Comparison of ENCODE assay signal across 8 cellular contexts in the genomic region with DNA sequence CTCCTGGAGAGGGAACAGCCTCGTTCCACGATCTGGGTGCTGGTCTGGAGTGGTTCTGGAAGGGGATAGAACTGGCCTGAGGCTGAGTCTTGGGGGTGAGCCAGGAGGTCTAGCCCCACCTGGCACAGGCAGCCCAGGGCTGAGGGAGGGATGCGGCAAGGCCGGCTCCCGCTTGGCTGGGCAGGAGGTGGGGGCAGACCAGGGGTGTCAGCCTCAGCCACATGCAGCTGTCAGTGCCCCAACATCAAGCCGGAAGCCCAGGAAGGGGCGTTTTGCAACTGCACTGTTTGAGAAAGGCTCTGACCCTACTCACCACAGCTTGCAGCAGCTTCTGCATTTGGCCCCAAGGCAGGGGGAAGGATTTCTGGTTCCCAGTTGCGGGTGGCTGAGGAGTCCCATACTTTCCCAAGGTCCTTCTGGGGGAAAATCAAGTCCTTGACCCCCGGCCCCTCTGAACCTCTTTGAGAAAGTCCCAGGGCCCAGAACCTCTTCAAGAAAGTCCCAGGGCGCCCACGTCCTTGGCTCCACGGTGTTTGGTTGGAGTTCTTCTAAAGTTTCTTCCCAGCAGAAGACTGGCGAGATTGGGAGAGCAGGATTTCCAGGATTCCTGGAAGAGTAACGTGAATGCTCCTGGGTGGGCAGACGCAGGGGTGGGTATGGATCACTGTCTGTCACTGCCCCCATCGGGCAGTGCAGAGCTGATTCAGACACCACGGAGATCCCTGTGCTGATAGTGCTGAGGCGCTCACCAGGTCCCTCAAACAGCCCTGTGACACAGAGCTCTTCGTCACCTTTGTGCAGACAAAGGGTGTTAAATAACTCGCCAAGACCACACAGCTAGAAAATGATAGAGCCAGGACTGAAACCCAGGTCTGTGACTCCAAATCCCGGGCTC. TPM values are rescaled to one million over a fixed set of nuclear protein-coding genes. Genes with fewer than 3 reads are reported as not detected.
A peak's percentile ranks its signal among the peaks of the same experiment; 100 is the strongest.
DNase-seq lines count a peak whose midpoint lies in the region; ATAC-seq, FAIRE-seq and TF ChIP-seq lines count a peak whose summit lies in the region.

No MANE protein-coding gene starts in this region.

- DNase-seq in GM18507 (ENCODE audit: extremely low spot score, insufficient read length, low read depth): peak; percentile 70
- DNase-seq in Panc1 (ENCODE audit: low read depth, low spot score): no peak
- DNase-seq in activated naive CD8-positive, alpha-beta T cell treated with anti-CD3 and anti-CD28 coated beads, Interleukin-2, amount 10 ng/mL, durations not matched to agents 7 days and 5 days: peak; percentile 52
- DNase-seq in immature natural killer cell: peak; percentile 88 to 90 (median 89)
- DNase-seq in stimulated activated CD4-positive, alpha-beta T cell treated with anti-CD3 and anti-CD28 coated beads, Interleukin-4, amount 100 ng/mL, for 1 hour: peak; percentile 33
- no peak for DNase-seq in NCI-H748 treated with DMSO at 0.1 percent for 48 hours (lab: John Stamatoyannopoulos, UW)
- no peak for DNase-seq in ecto neural progenitor cell (ENCODE audit: low spot score)

- CTCF ChIA-PET in Panc1 (lab: Charles Lee): no interaction called here

- peak overlapping the region; percentile 92 for H3K27ac ChIP-seq in Panc1 (ENCODE audit: low read length)

- peak overlapping the region; percentile 75 to 87 for H3K4me3 ChIP-seq in Panc1 (ENCODE audit: low read depth in 2 of 2, low read length in 2 of 2)

- H3K4me1 Mint-ChIP-seq in activated naive CD8-positive, alpha-beta T cell treated with anti-CD3 and anti-CD28 coated beads, Interleukin-2, amount 10 ng/mL, durations not matched to agents 7 days and 5 days: peaks cover 36% of the 10 kb centered on the region
- H3K4me1 Mint-ChIP-seq in immature natural killer cell: peaks cover 77 to 79% of the 10 kb centered on the region in 2 donors

- H3K4me3 Mint-ChIP-seq in activated naive CD8-positive, alpha-beta T cell treated with anti-CD3 and anti-CD28 coated beads, Interleukin-2, amount 10 ng/mL, durations not matched to agents 7 days and 5 days: peak overlapping the region; percentile 95
- peak overlapping the region; percentile 96 to 100 (median 97) for H3K4me3 Mint-ChIP-seq in immature natural killer cell

- intact Hi-C loops in Panc1 (cut with micrococcal nuclease; ENCODE audit: unreplicated experiment): no loop called here

- peaks cover 23% of the 10 kb centered on the region for H3K36me3 Mint-ChIP-seq in activated naive CD8-positive, alpha-beta T cell treated with anti-CD3 and anti-CD28 coated beads, Interleukin-2, amount 10 ng/mL, durations not matched to agents 7 days and 5 days
- peaks cover 31 to 56% (median 39%) of the 10 kb centered on the region in 3 donors for H3K36me3 Mint-ChIP-seq in immature natural killer cell

- in situ Hi-C loops in Panc1 (cut with HindIII; ENCODE audit: low pct_unique_long_range_greater_than_20kb, low sequenced_read_pairs): no loop called here

- peak overlapping the region; percentile 69 for H3K27ac Mint-ChIP-seq in activated naive CD8-positive, alpha-beta T cell treated with anti-CD3 and anti-CD28 coated beads, Interleukin-2, amount 10 ng/mL, durations not matched to agents 7 days and 5 days
- H3K27ac Mint-ChIP-seq in immature natural killer cell: peak overlapping the region; percentile 97 to 100 (median 100)

- TF ChIP-seq CTCF in Panc1 (IDR thresholded peaks at IDR 0.05): no peak

- no peaks in the 10 kb centered on the region for H3K9me3 ChIP-seq in Panc1 (ENCODE audit: control insufficient read depth, insufficient read depth, low read depth, low read length)

- no TSS peak for BruUV-seq in Panc1 (replicated peaks; lab: Mats Ljungman, UMichigan)

- FAIRE-seq in GM18507 (lab: Jason Lieb, UNC): peak; percentile 92

- peaks cover 51% of the 10 kb centered on the region for H3K4me1 ChIP-seq in Panc1 (ENCODE audit: control insufficient read depth, insufficient read depth, low read length)

- H3K27me3 Mint-ChIP-seq in activated naive CD8-positive, alpha-beta T cell treated with anti-CD3 and anti-CD28 coated beads, Interleukin-2, amount 10 ng/mL, durations not matched to agents 7 days and 5 days: peaks cover 23% of the 10 kb centered on the region
- peaks cover 64 to 73% (median 66%) of the 10 kb centered on the region in 3 donors for H3K27me3 Mint-ChIP-seq in immature natural killer cell (ENCODE audit: low read depth in 3 of 3)

- no peaks in the 10 kb centered on the region for H3K27me3 ChIP-seq in Panc1 (ENCODE audit: control insufficient read depth, insufficient read depth, low read length)

- no peaks in the 10 kb centered on the region for H3K9me3 Mint-ChIP-seq in activated naive CD8-positive, alpha-beta T cell treated with anti-CD3 and anti-CD28 coated beads, Interleukin-2, amount 10 ng/mL, durations not matched to agents 7 days and 5 days
- H3K9me3 Mint-ChIP-seq in immature natural killer cell: no peaks in the 10 kb centered on the region

- peak; percentile 41 for ATAC-seq in HG02642 (IDR thresholded peaks at IDR 0.05; ENCODE audit: poor library complexity, unreplicated experiment)
- ATAC-seq in Panc1: peak; percentile 9
- peak; percentile 25 for ATAC-seq in activated naive CD8-positive, alpha-beta T cell treated with anti-CD3 and anti-CD28 coated beads, Interleukin-2, amount 10 ng/mL, durations not matched to agents 7 days and 5 days (ENCODE audit: low read depth)

- POLR2A ChIA-PET in Panc1 (lab: Charles Lee): no interaction called here
- POLR2A ChIA-PET in activated naive CD8-positive, alpha-beta T cell treated with anti-CD3 and anti-CD28 coated beads, Interleukin-2, amount 10 ng/mL, durations not matched to agents 7 days and 5 days (lab: Charles Lee): interaction anchor here (0.8 to 2.1 kb wide), 3 partner anchors 8 to 65 kb away, joined by 3 to 5 read pairs (median 3); no protein-coding TSS in a partner anchor

- no peaks in the 10 kb centered on the region; the same call in 1 of the 2 replicates for H3K36me3 ChIP-seq in Panc1 (ENCODE audit: control insufficient read depth, insufficient read depth, low read length)

RNA-seq across cellular contexts. Expression of a gene that starts 2.2 kb away (rescaled TPM):
- 90.8 TPM for total RNA-seq in Panc1 (2021; ENCODE audit: unreplicated experiment)
- polyA plus RNA-seq in Panc1 (2012; ENCODE audit: insufficient read length): 96.2 TPM
- total RNA-seq in activated naive CD8-positive, alpha-beta T cell treated with anti-CD3 and anti-CD28 coated beads, Interleukin-2, amount 10 ng/mL, durations not matched to agents 7 days and 5 days: 10 to 100 TPM; 49.4 TPM
- polyA plus RNA-seq in immature natural killer cell: 1,000 to 10,000 TPM in 1 of 3 donors, 100 to 1,000 TPM in 2; 686 to 1,063 (median 771) TPM

RNA-seq across cellular contexts. Expression of a gene that starts 26.4 kb away (rescaled TPM):
- total RNA-seq in Panc1 (2021; ENCODE audit: unreplicated experiment): 1.1 TPM
- polyA plus RNA-seq in Panc1 (2012; ENCODE audit: insufficient read length): not detected
- total RNA-seq in activated naive CD8-positive, alpha-beta T cell treated with anti-CD3 and anti-CD28 coated beads, Interleukin-2, amount 10 ng/mL, durations not matched to agents 7 days and 5 days: 1 to 10 TPM in 1 of 2 experiments, under 1 TPM in 1; 0.39 to 1.0 TPM
- not detected for polyA plus RNA-seq in immature natural killer cell

RNA-seq across cellular contexts. Expression of a gene that starts 44.7 kb away (rescaled TPM):
- 0.72 TPM for total RNA-seq in Panc1 (2021; ENCODE audit: unreplicated experiment)
- polyA plus RNA-seq in Panc1 (2012; ENCODE audit: insufficient read length): not detected
- not detected for total RNA-seq in activated naive CD8-positive, alpha-beta T cell treated with anti-CD3 and anti-CD28 coated beads, Interleukin-2, amount 10 ng/mL, durations not matched to agents 7 days and 5 days
- polyA plus RNA-seq in immature natural killer cell: not detected

Comparison
In these comparisons a context has a peak if more than half of its experiments do, and no peak if none do; other contexts are left out.
1. DNase-seq: peak in GM18507 (single experiment), activated naive CD8-positive, alpha-beta T cell treated with anti-CD3 and anti-CD28 coated beads, Interleukin-2, amount 10 ng/mL, durations not matched to agents 7 days and 5 days (single experiment), immature natural killer cell (3 of 3) and stimulated activated CD4-positive, alpha-beta T cell treated with anti-CD3 and anti-CD28 coated beads, Interleukin-4, amount 100 ng/mL, for 1 hour (single experiment); none in Panc1 (single experiment), NCI-H748 treated with DMSO at 0.1 percent for 48 hours (single experiment) and ecto neural progenitor cell (single experiment).
2. Peak in every context shown above with its lines, with median percentiles within 50 percentile points of each other: ATAC-seq.